Comparison of ENCODE assay signal across 1 cellular context in the genomic region with DNA sequence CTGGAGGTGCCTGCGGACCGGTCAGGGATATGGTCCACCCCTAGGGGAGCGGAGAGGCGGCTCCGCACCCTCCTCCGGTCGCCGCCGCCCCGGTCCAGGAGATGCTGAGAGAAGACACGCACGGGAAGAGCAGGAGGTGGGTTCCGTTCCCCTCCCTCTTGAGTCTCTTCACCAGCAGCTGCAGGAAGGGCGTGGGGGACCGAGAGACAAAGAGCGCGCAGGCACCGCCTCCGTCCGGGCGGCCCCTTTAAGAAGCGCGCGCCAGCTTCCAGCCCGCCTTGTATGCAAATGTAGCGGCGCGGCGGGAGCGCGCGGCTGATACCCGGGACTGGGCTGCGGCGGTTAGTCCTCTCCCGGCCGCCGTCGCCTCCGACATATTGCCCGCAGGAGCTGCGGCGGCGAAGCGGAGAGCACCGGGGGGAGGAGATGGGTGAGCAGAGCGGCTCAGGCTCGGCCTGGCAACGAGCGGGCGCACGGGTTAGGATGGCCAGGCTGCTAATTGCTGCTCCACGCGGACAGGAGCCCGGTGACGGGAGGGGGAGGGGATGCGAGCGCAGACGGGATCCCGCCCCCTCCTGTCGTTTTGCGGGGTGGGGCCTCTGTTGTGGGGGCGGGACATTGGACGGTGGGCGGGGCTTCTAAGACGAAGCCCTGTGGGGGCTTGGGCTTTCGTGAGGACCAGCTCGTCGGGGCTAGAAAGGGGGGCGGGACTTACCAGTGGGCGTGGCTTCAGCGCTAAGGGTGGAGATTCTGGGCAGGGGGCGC.
A peak's percentile ranks its signal among the peaks of the same experiment; 100 is the strongest.
TF ChIP-seq lines count a peak whose summit lies in the region.

A gene (plus strand): TSS at position 318 of the 765 bp plus-strand sequence. CDS start 109 bp downstream, at position 427.

TF ChIP-seq in K562, 482 proteins besides CTCF, POLR2A, EP300 and RAD21 (continued from another document and continues in another):
- TF ChIP-seq, protein P1, sequence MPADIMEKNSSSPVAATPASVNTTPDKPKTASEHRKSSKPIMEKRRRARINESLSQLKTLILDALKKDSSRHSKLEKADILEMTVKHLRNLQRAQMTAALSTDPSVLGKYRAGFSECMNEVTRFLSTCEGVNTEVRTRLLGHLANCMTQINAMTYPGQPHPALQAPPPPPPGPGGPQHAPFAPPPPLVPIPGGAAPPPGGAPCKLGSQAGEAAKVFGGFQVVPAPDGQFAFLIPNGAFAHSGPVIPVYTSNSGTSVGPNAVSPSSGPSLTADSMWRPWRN (IDR thresholded peaks at IDR 0.05; ENCODE audit: low read depth): no peak
- TF ChIP-seq TEAD1 (CRISPR knock-in tag; IDR thresholded peaks at IDR 0.05): peak in 1 of 2 experiments; percentile 76; a peak in 2 of 4 replicates
- peak; percentile 97 for TF ChIP-seq SP1 (CRISPR knock-in tag; IDR thresholded peaks at IDR 0.05)
- TF ChIP-seq, protein P2, sequence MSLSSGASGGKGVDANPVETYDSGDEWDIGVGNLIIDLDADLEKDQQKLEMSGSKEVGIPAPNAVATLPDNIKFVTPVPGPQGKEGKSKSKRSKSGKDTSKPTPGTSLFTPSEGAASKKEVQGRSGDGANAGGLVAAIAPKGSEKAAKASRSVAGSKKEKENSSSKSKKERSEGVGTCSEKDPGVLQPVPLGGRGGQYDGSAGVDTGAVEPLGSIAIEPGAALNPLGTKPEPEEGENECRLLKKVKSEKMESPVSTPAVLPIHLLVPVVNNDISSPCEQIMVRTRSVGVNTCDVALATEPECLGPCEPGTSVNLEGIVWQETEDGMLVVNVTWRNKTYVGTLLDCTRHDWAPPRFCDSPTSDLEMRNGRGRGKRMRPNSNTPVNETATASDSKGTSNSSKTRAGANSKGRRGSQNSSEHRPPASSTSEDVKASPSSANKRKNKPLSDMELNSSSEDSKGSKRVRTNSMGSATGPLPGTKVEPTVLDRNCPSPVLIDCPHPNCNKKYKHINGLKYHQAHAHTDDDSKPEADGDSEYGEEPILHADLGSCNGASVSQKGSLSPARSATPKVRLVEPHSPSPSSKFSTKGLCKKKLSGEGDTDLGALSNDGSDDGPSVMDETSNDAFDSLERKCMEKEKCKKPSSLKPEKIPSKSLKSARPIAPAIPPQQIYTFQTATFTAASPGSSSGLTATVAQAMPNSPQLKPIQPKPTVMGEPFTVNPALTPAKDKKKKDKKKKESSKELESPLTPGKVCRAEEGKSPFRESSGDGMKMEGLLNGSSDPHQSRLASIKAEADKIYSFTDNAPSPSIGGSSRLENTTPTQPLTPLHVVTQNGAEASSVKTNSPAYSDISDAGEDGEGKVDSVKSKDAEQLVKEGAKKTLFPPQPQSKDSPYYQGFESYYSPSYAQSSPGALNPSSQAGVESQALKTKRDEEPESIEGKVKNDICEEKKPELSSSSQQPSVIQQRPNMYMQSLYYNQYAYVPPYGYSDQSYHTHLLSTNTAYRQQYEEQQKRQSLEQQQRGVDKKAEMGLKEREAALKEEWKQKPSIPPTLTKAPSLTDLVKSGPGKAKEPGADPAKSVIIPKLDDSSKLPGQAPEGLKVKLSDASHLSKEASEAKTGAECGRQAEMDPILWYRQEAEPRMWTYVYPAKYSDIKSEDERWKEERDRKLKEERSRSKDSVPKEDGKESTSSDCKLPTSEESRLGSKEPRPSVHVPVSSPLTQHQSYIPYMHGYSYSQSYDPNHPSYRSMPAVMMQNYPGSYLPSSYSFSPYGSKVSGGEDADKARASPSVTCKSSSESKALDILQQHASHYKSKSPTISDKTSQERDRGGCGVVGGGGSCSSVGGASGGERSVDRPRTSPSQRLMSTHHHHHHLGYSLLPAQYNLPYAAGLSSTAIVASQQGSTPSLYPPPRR (CRISPR knock-in tag; IDR thresholded peaks at IDR 0.05; ENCODE audit: borderline replicate concordance): no peak
- no peak for TF ChIP-seq OTX1 (CRISPR knock-in tag; IDR thresholded peaks at IDR 0.05)
- TF ChIP-seq ZNF175 (CRISPR knock-in tag; IDR thresholded peaks at IDR 0.05; ENCODE audit: low read depth): no peak
- TF ChIP-seq RBBP5 (IDR thresholded peaks at IDR 0.05; ENCODE audit: borderline replicate concordance, insufficient read depth, low read length, poor library complexity, severe bottlenecking): peak; percentile 96
- 0 out of 2 replicates have a peak, but pooled peaks have one; percentile 18 for TF ChIP-seq TCF3 (CRISPR knock-in tag; IDR thresholded peaks at IDR 0.05)
- 0 out of 4 replicates have a peak, but pooled peaks of 1 of the 2 experiments have one; percentile 2 for TF ChIP-seq RCOR1 (IDR thresholded peaks at IDR 0.05; ENCODE audit: borderline replicate concordance in 1 of 2, low read depth in 2 of 2, low read length in 2 of 2)
- TF ChIP-seq, protein P3, sequence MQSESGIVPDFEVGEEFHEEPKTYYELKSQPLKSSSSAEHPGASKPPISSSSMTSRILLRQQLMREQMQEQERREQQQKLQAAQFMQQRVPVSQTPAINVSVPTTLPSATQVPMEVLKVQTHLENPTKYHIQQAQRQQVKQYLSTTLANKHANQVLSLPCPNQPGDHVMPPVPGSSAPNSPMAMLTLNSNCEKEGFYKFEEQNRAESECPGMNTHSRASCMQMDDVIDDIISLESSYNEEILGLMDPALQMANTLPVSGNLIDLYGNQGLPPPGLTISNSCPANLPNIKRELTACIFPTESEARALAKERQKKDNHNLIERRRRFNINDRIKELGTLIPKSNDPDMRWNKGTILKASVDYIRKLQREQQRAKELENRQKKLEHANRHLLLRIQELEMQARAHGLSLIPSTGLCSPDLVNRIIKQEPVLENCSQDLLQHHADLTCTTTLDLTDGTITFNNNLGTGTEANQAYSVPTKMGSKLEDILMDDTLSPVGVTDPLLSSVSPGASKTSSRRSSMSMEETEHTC (IDR thresholded peaks at IDR 0.05): no peak
- TF ChIP-seq ELF2 (CRISPR knock-in tag; IDR thresholded peaks at IDR 0.05): no peak
- no peak for TF ChIP-seq CEBPG (CRISPR knock-in tag; IDR thresholded peaks at IDR 0.05)
- no peak for TF ChIP-seq CEBPG (tag; conservative IDR thresholded peaks at IDR 0.05 in 1 of 2, IDR thresholded peaks at IDR 0.05 in 1 of 2)
- TF ChIP-seq ZNF316 (IDR thresholded peaks at IDR 0.05): peak; percentile 52
- peak; percentile 86 for TF ChIP-seq ZFX (CRISPR knock-in tag; IDR thresholded peaks at IDR 0.05)
- 0 out of 2 replicates have a peak, but pooled peaks have one; percentile 81 for TF ChIP-seq GTF2F1 (IDR thresholded peaks at IDR 0.05; ENCODE audit: low read depth, low read length)
- TF ChIP-seq CHD2 (IDR thresholded peaks at IDR 0.05; ENCODE audit: low read depth, low read length): peak; percentile 10; the same call in 1 of the 2 replicates
- TF ChIP-seq ZNF174 (CRISPR knock-in tag; IDR thresholded peaks at IDR 0.05): no peak
- no peak for TF ChIP-seq ZNF121 (CRISPR knock-in tag; conservative IDR thresholded peaks at IDR 0.05)
- TF ChIP-seq NCOA2 (IDR thresholded peaks at IDR 0.05; ENCODE audit: partially characterized antibody in 2 of 2): no peak
- TF ChIP-seq ATF1 (CRISPR knock-in tag; IDR thresholded peaks at IDR 0.05): no peak
- peak; percentile 86 for TF ChIP-seq ATF1 (tag; IDR thresholded peaks at IDR 0.05)
- no peak for TF ChIP-seq MAFG (tag; conservative IDR thresholded peaks at IDR 0.05)
- TF ChIP-seq ILF3 (IDR thresholded peaks at IDR 0.05; ENCODE audit: borderline replicate concordance): no peak
- 0 out of 2 replicates have a peak, but pooled peaks have one; percentile 38 for TF ChIP-seq ZNF431 (CRISPR knock-in tag; IDR thresholded peaks at IDR 0.05)
- TF ChIP-seq LEF1 (IDR thresholded peaks at IDR 0.05): peak; percentile 21; the same call in 1 of the 2 replicates
- TF ChIP-seq PRMT5 (CRISPR knock-in tag; IDR thresholded peaks at IDR 0.05): no peak
- TF ChIP-seq ZSCAN32 (CRISPR knock-in tag; IDR thresholded peaks at IDR 0.05): no peak
- TF ChIP-seq CAMTA2 (CRISPR knock-in tag; conservative IDR thresholded peaks at IDR 0.05): no peak
- TF ChIP-seq KDM1A (IDR thresholded peaks at IDR 0.05): 0 out of 4 replicates have a peak, but pooled peaks of 1 of the 2 experiments have one; percentile 37
- TF ChIP-seq SMARCB1 (IDR thresholded peaks at IDR 0.05; ENCODE audit: insufficient read length, low read depth): no peak
- TF ChIP-seq, protein P4, sequence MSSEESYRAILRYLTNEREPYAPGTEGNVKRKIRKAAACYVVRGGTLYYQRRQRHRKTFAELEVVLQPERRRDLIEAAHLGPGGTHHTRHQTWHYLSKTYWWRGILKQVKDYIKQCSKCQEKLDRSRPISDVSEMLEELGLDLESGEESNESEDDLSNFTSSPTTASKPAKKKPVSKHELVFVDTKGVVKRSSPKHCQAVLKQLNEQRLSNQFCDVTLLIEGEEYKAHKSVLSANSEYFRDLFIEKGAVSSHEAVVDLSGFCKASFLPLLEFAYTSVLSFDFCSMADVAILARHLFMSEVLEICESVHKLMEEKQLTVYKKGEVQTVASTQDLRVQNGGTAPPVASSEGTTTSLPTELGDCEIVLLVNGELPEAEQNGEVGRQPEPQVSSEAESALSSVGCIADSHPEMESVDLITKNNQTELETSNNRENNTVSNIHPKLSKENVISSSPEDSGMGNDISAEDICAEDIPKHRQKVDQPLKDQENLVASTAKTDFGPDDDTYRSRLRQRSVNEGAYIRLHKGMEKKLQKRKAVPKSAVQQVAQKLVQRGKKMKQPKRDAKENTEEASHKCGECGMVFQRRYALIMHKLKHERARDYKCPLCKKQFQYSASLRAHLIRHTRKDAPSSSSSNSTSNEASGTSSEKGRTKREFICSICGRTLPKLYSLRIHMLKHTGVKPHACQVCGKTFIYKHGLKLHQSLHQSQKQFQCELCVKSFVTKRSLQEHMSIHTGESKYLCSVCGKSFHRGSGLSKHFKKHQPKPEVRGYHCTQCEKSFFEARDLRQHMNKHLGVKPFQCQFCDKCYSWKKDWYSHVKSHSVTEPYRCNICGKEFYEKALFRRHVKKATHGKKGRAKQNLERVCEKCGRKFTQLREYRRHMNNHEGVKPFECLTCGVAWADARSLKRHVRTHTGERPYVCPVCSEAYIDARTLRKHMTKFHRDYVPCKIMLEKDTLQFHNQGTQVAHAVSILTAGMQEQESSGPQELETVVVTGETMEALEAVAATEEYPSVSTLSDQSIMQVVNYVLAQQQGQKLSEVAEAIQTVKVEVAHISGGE (CRISPR knock-in tag; IDR thresholded peaks at IDR 0.05): peak in 2 of 3 experiments; percentile 54 to 84; a peak in 4 of 6 replicates
- peak; percentile 74 for TF ChIP-seq KLF16 (IDR thresholded peaks at IDR 0.05)
- TF ChIP-seq MAZ (CRISPR knock-in tag; conservative IDR thresholded peaks at IDR 0.05 in 1 of 2, IDR thresholded peaks at IDR 0.05 in 1 of 2): peak; percentile 76 to 93
- TF ChIP-seq, protein P5, sequence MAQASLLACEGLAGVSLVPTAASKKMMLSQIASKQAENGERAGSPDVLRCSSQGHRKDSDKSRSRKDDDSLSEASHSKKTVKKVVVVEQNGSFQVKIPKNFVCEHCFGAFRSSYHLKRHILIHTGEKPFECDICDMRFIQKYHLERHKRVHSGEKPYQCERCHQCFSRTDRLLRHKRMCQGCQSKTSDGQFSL (CRISPR knock-in tag; IDR thresholded peaks at IDR 0.05): no peak; the same call in 1 of the 2 replicates
- TF ChIP-seq, protein P5 (tag; IDR thresholded peaks at IDR 0.05): no peak
- peak; percentile 77 for TF ChIP-seq POU5F1 (IDR thresholded peaks at IDR 0.05; ENCODE audit: borderline replicate concordance, low read depth, low read length, partially characterized antibody)
- TF ChIP-seq HMGN3 (IDR thresholded peaks at IDR 0.05; ENCODE audit: borderline replicate concordance, extremely low read depth, insufficient read length, low read depth, low read length): peak; percentile 93
- TF ChIP-seq POLR2B (IDR thresholded peaks at IDR 0.05; ENCODE audit: low read depth, partially characterized antibody): peak; percentile 89
- TF ChIP-seq NCOA1 (IDR thresholded peaks at IDR 0.05; ENCODE audit: low read depth): no peak
- peak; percentile 84; the same call in 1 of the 2 replicates for TF ChIP-seq POLR2AphosphoS2 (IDR thresholded peaks at IDR 0.05; ENCODE audit: low read length)
- TF ChIP-seq FOXK2 (conservative IDR thresholded peaks at IDR 0.05 in 1 of 2, IDR thresholded peaks at IDR 0.05 in 1 of 2; ENCODE audit: low read depth in 2 of 2): peak in 1 of 2 experiments; percentile 46; a peak in 2 of 4 replicates
- TF ChIP-seq CXXC5 (CRISPR knock-in tag; IDR thresholded peaks at IDR 0.05): peak; percentile 93
- TF ChIP-seq MCM3 (IDR thresholded peaks at IDR 0.05): no peak
- TF ChIP-seq POLR2H (tag; IDR thresholded peaks at IDR 0.05; ENCODE audit: low read depth): no peak
- no peak for TF ChIP-seq RBM15 (IDR thresholded peaks at IDR 0.05; ENCODE audit: insufficient read depth, low read length)
- TF ChIP-seq, protein P6, sequence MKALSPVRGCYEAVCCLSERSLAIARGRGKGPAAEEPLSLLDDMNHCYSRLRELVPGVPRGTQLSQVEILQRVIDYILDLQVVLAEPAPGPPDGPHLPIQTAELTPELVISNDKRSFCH (CRISPR knock-in tag; IDR thresholded peaks at IDR 0.05): no peak
- TF ChIP-seq, protein P6 (tag; IDR thresholded peaks at IDR 0.05): peak; percentile 75; the same call in 1 of the 2 replicates
- TF ChIP-seq PHF20 (IDR thresholded peaks at IDR 0.05; ENCODE audit: partially characterized antibody): peak; percentile 52
- TF ChIP-seq, protein P7, sequence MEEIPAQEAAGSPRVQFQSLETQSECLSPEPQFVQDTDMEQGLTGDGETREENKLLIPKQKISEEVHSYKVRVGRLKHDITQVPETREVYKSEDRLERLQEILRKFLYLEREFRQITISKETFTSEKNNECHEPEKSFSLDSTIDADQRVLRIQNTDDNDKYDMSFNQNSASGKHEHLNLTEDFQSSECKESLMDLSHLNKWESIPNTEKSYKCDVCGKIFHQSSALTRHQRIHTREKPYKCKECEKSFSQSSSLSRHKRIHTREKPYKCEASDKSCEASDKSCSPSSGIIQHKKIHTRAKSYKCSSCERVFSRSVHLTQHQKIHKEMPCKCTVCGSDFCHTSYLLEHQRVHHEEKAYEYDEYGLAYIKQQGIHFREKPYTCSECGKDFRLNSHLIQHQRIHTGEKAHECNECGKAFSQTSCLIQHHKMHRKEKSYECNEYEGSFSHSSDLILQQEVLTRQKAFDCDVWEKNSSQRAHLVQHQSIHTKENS (CRISPR knock-in tag; IDR thresholded peaks at IDR 0.05): no peak
- TF ChIP-seq CEBPB (tag; IDR thresholded peaks at IDR 0.05): no peak
- no peak for TF ChIP-seq NR1H2 (CRISPR knock-in tag; IDR thresholded peaks at IDR 0.05)
- no peak for TF ChIP-seq HMG20B (CRISPR knock-in tag; IDR thresholded peaks at IDR 0.05)
- TF ChIP-seq, protein P8, sequence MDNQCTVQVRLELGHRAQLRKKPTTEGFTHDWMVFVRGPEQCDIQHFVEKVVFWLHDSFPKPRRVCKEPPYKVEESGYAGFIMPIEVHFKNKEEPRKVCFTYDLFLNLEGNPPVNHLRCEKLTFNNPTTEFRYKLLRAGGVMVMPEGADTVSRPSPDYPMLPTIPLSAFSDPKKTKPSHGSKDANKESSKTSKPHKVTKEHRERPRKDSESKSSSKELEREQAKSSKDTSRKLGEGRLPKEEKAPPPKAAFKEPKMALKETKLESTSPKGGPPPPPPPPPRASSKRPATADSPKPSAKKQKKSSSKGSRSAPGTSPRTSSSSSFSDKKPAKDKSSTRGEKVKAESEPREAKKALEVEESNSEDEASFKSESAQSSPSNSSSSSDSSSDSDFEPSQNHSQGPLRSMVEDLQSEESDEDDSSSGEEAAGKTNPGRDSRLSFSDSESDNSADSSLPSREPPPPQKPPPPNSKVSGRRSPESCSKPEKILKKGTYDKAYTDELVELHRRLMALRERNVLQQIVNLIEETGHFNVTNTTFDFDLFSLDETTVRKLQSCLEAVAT (IDR thresholded peaks at IDR 0.05): peak in 1 of 2 experiments; percentile 50; a peak in 2 of 4 replicates
